Comparison of ENCODE assay signal across 14 cellular contexts in genomic region chr16:62963846-62964245, GRCh38.
"Had no signal": no experiment of that assay in that cellular context is flagged by ENCODE, and none has a peak within 500 bp of the region (broad histone marks: within the 10 kb centered on the region; RNA-seq: fewer than 3 reads in every experiment).

No MANE protein-coding gene starts in this region.

- DNase-seq: dermis blood vessel endothelial cell; foreskin keratinocyte; left colon; left ventricle myocardium superior; mesendoderm; naive B cell; psoas muscle; retina; right lobe of liver; stimulated activated CD4-positive, alpha-beta T cell treated with anti-CD3 and anti-CD28 coated beads, Interleukin-4, amount 100 ng/mL, for 1 hour; stimulated activated CD8-positive, alpha-beta memory T cell treated with anti-CD3 and anti-CD28 coated beads, Interleukin-4, amount 100 ng/mL, for 48 hours; stimulated activated naive CD8-positive, alpha-beta T cell treated with anti-CD3 and anti-CD28 coated beads, Interleukin-15, Interleukin-2, amounts not matched to agents 100 U/mL and 50 U/mL, for 24 hours; thyroid gland had no signal

- ATAC-seq: foreskin keratinocyte; left colon; left ventricle myocardium superior; psoas muscle; right lobe of liver; stimulated activated effector memory CD8-positive, alpha-beta T cell treated with anti-CD3 and anti-CD28 coated beads, Interleukin-12 subunit alpha, Interleukin-12 subunit beta, amount 100 ng/mL, for 72 hours; stimulated activated naive CD8-positive, alpha-beta T cell treated with anti-CD3 and anti-CD28 coated beads, Interleukin-15, Interleukin-2, amounts not matched to agents 100 U/mL and 50 U/mL, for 24 hours had no signal
